In the genomic region with DNA sequence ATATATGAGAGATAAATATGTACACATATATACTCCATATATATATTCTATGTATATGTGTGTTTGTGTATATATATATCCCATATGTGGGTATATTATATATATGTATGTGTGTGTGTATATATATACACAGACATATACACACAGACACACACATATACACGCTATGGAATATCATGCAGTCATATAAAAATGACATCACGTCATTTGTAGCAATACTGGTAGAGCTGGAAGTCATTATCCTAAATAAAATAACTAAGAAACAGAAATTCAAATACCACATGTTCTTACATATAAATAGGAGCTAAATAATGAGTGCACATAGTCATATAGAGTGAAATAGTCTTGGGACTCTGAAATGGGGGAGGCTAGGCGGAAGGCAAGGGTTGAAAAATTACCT, we compare ENCODE assay signal across 34 cellular contexts.
"Had no signal": no experiment of that assay in that cellular context is flagged by ENCODE, and none has a peak within 500 bp of the region (broad histone marks: within the 10 kb centered on the region; RNA-seq: fewer than 3 reads in every experiment).

No MANE protein-coding gene starts in this region.

- H3K27me3 ChIP-seq: MG63 had no signal

- DNase-seq: Karpas-422, Kasumi-1, MG63, MM.1S, MV-4-11, NCI-H1048, NCI-H1092, NCI-H1092 treated with DMSO at 0.1 percent for 48 hours, NCI-H1105, NCI-H1105 treated with DMSO at 0.1 percent for 48 hours, NCI-H1417, NCI-H1417 treated with DMSO at 0.1 percent for 48 hours, NCI-H1436, NCI-H1436 treated with DMSO at 0.1 percent for 48 hours, NCI-H146, NCI-H1694, NCI-H1694 treated with DMSO at 0.1 percent for 48 hours, NCI-H187, NCI-H187 treated with DMSO at 0.1 percent for 48 hours, NCI-H1930, NCI-H2029, NCI-H2029 treated with DMSO at 0.1 percent for 48 hours, NCI-H2081, NCI-H2081 treated with DMSO at 0.1 percent for 48 hours, NCI-H2107, NCI-H2171, NCI-H2171 treated with DMSO at 0.1 percent for 48 hours, NCI-H2227 treated with DMSO at 0.1 percent for 48 hours, NCI-H226, NCI-H345, NCI-H446, NCI-H446 treated with DMSO at 0.1 percent for 48 hours, NCI-H510A, NCI-H510A treated with DMSO at 0.1 percent for 48 hours had no signal

- H3K4me3 ChIP-seq: MG63 had no signal

- H3K9me3 ChIP-seq: MG63 had no signal

- H3K36me3 ChIP-seq: MG63 had no signal
